In genomic region chr10:96586419-96587254, GRCh38 we compare ENCODE assay signal across 8 cellular contexts. TPM values are rescaled to one million over a fixed set of nuclear protein-coding genes. Genes with fewer than 3 reads are reported as not detected.
DNase-seq lines count a peak whose midpoint lies in the region; ATAC-seq and TF ChIP-seq lines count a peak whose summit lies in the region.

TSS of gene TM9SF3 (minus strand) at chr10:96587012. CDS start at chr10:96586835, 177 bp downstream.

- peak; percentile 92 for TF ChIP-seq POLR2A in ovary (IDR thresholded peaks at IDR 0.05)

- H4K20me1 ChIP-seq in GM23248 (ENCODE audit: insufficient read depth) = peaks cover 9% of the 10 kb centered on the region

- DNase-seq in ELF-1 (ENCODE audit: low read depth, low spot score) (peak; percentile 83), GM23248 (peak; percentile 98), LNCaP clone FGC (ENCODE audit: low read depth) (no peak), SKM-1 (lab: John Stamatoyannopoulos, UW; ENCODE audit: unreplicated experiment) (peak; percentile 75), head of caudate nucleus (peak; percentile 72 to 97 (median 92)), ovary (peak; percentile 91 to 94 (median 93))
- DNase-seq in activated naive CD4-positive, alpha-beta T cell treated with anti-CD3 and anti-CD28 coated beads, Interleukin-2, amount 50 U/mL, for 72 hours (ENCODE audit: low spot score in 2 of 2) = peak; percentile 83 to 90

- H3K9me3 Mint-ChIP-seq in activated naive CD4-positive, alpha-beta T cell treated with anti-CD3 and anti-CD28 coated beads, Interleukin-2, amount 50 U/mL, for 72 hours = peaks cover 0 to 2% of the 10 kb centered on the region in 2 donors

- intact Hi-C loops in head of caudate nucleus (cut with DNase I) (loop anchor here (5.0 to 10.0 kb wide), 2 partner anchors 192 to 246 kb away; partner anchors contain the start of gene LCOR), ovary (cut with DNase I) (no loop called here)

- H3K27ac ChIP-seq in GM23248 = peak within 1 kb of the TSS; percentile 98
- H3K27ac ChIP-seq in ovary = peak within 1 kb of the TSS; percentile 97 to 99
- H3K27ac ChIP-seq in thymus (ENCODE audit: low read depth) = peak within 1 kb of the TSS; percentile 98

- peaks cover 50% of the 10 kb centered on the region for H3K79me2 ChIP-seq in GM23248 (ENCODE audit: insufficient read depth)

- peak within 1 kb of the TSS in 1 of 2 donors; percentile 95 for H3K27ac Mint-ChIP-seq in activated naive CD4-positive, alpha-beta T cell treated with anti-CD3 and anti-CD28 coated beads, Interleukin-2, amount 50 U/mL, for 72 hours

- peaks cover 22% of the 10 kb centered on the region for H3F3A ChIP-seq in GM23248 (ENCODE audit: insufficient read depth)

- TF ChIP-seq CTCF in LNCaP clone FGC (IDR thresholded peaks at IDR 0.05; ENCODE audit: control insufficient read depth, extremely low read depth, insufficient read depth) (no peak), ovary (IDR thresholded peaks at IDR 0.05) (peak in 1 of 3 donors; percentile 25)

- peak within 1 kb of the TSS; percentile 98 for H3K4me2 ChIP-seq in GM23248 (ENCODE audit: unreplicated experiment)

- WGBS in GM23248 (ENCODE audit: low coverage in 1 of 2, low lambda C conversion rate in 2 of 2, missing lambda C conversion rate in 2 of 2), 2 experiments = 1% methylated on average over 32 to 74 of the region's 107 CpGs
- 0 to 1% (median 0%) methylated on average over 80 to 106 of the region's 107 CpGs for WGBS in ovary, 3 donors
- under 1% methylated on average over 105 of the region's 107 CpGs for WGBS in thymus

- H3K36me3 ChIP-seq in GM23248 (ENCODE audit: low read depth) (no peaks in the 10 kb centered on the region), ovary (no peaks in the 10 kb centered on the region), thymus (ENCODE audit: control insufficient read depth, insufficient read depth) (no peaks in the 10 kb centered on the region)

- H3K9me2 ChIP-seq in GM23248 (ENCODE audit: insufficient read depth) = no peaks in the 10 kb centered on the region

- peaks cover 8 to 9% of the 10 kb centered on the region in 2 donors for H3K36me3 Mint-ChIP-seq in activated naive CD4-positive, alpha-beta T cell treated with anti-CD3 and anti-CD28 coated beads, Interleukin-2, amount 50 U/mL, for 72 hours

- H3K27me3 ChIP-seq in GM23248 (replicated peaks; ENCODE audit: insufficient read depth) (no peaks in the 10 kb centered on the region), ovary (no peaks in the 10 kb centered on the region), thymus (ENCODE audit: control insufficient read depth, insufficient read depth) (no peaks in the 10 kb centered on the region)

- TF ChIP-seq EP300 in ovary (IDR thresholded peaks at IDR 0.05) = no peak

- ATAC-seq in activated naive CD4-positive, alpha-beta T cell treated with anti-CD3 and anti-CD28 coated beads, Interleukin-2, amount 50 U/mL, for 72 hours = peak; percentile 76 to 80

- H3K4me1 ChIP-seq in GM23248 (ENCODE audit: insufficient read depth) (peaks cover 39% of the 10 kb centered on the region), ovary (ENCODE audit: insufficient read depth) (peaks cover 5% of the 10 kb centered on the region), thymus (ENCODE audit: control insufficient read depth, insufficient read depth, low read length) (peaks cover 14% of the 10 kb centered on the region)

- no peaks in the 10 kb centered on the region for H3K9me3 ChIP-seq in GM23248 (ENCODE audit: low read depth)
- no peaks in the 10 kb centered on the region for H3K9me3 ChIP-seq in ovary
- H3K9me3 ChIP-seq in thymus (ENCODE audit: control insufficient read depth) = no peaks in the 10 kb centered on the region

- H3K9ac ChIP-seq in GM23248 = peak within 1 kb of the TSS; percentile 97

- in situ Hi-C loops in GM23248 (cut with MboI) = no loop called here

- H3K4me3 ChIP-seq in GM23248 (peak within 1 kb of the TSS; percentile 97), LNCaP clone FGC (ENCODE audit: low read depth, low read length) (peak within 1 kb of the TSS; percentile 71), ovary (peak within 1 kb of the TSS; percentile 92), thymus (ENCODE audit: low read length) (peak within 1 kb of the TSS; percentile 96)

- peak within 1 kb of the TSS; percentile 83 for H2AFZ ChIP-seq in GM23248

RNA-seq across cellular contexts. Expression of gene TM9SF3, which starts in this region (rescaled TPM):
- total RNA-seq in GM23248 (2014; rRNA removed; shearing (Covaris generic)) = 175 and 281 TPM in 2 replicates
- polyA plus RNA-seq in GM23248 (2016; fragmentation: Nextera tagmentation; extraction: Ambion mirVana) (124 and 130 TPM in 2 replicates), ovary (100 to 1,000 TPM in 1 of 2 donors, 10 to 100 TPM in 1; 51.7 to 101 TPM), thymus (41.0 TPM)
- total RNA-seq in activated naive CD4-positive, alpha-beta T cell treated with anti-CD3 and anti-CD28 coated beads, Interleukin-2, amount 50 U/mL, for 72 hours = 10 to 100 TPM; 48.4 to 64.7 TPM
- total RNA-seq in ovary = 100 to 1,000 TPM in 4 of 7 donors, 10 to 100 TPM in 3; 80.2 to 157 (median 110) TPM
